Comparison of ENCODE assay signal across 34 cellular contexts in the genomic region with DNA sequence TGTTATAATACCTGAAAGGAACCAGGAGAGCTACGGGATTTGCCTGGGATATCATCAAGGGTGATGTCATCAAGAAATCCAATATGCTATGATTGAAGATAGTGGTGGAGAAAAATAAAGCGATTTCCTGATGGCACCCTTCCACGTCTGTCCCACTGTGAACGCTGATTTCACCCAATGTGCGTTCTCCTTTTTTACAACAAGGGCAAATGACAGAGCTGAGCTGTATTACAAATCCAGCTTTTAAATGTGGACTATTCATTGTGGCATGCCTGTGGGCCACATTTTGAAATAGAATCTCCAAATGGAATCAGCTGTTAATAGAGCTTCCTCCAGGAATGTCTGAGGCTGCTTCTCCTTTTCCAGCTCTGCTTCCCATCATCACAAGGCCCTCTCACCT. TPM values are rescaled to one million over a fixed set of nuclear protein-coding genes. Genes with fewer than 3 reads are reported as not detected.
"Had no signal": no experiment of that assay in that cellular context is flagged by ENCODE, and none has a peak within 500 bp of the region (broad histone marks: within the 10 kb centered on the region; RNA-seq: fewer than 3 reads in every experiment).

No MANE protein-coding gene starts in this region.

- H3K27ac ChIP-seq: adrenal gland, ascending aorta, coronary artery, dorsolateral prefrontal cortex, neural progenitor cell, sigmoid colon, upper lobe of right lung, VCaP had no signal

- H3K4me2 ChIP-seq: neural progenitor cell, smooth muscle cell had no signal

- DNase-seq: activated CD4-positive, alpha-beta T cell treated with anti-CD3 and anti-CD28 coated beads for 4 hours; activated CD4-positive, alpha-beta T cell treated with anti-CD3 and anti-CD28 coated beads, Interleukin-2, amount 50 U/mL, for 4 hours; activated CD8-positive, alpha-beta memory T cell treated with anti-CD3 and anti-CD28 coated beads for 24 hours; activated effector memory CD4-positive, alpha-beta T cell treated with anti-CD3 and anti-CD28 coated beads, Interleukin-2, amount 50 U/mL, for 16 hours; activated naive CD4-positive, alpha-beta T cell treated with anti-CD3 and anti-CD28 coated beads for 36 hours; activated naive CD8-positive, alpha-beta T cell treated with anti-CD3 and anti-CD28 coated beads for 36 hours; activated T-cell treated with anti-CD3 and anti-CD28 coated beads, Interleukin-2, amount 50 U/mL, for 1 hour; adrenal gland; dorsolateral prefrontal cortex; effector memory CD4-positive, alpha-beta T cell; head of caudate nucleus; hippocampal formation; immature natural killer cell; kidney; left colon; mammary epithelial cell; naive thymus-derived CD8-positive, alpha-beta T cell; sigmoid colon; stimulated activated CD4-positive, alpha-beta T cell treated with anti-CD3 and anti-CD28 coated beads, Interleukin-1b, Interleukin-23, amount 100 ng/mL, for 48 hours; stimulated activated CD4-positive, alpha-beta T cell treated with anti-CD3 and anti-CD28 coated beads, Interleukin-4, amount 100 ng/mL, for 4 hours; stimulated activated naive CD8-positive, alpha-beta T cell treated with anti-CD3 and anti-CD28 coated beads, Interleukin-15, amount 100 ng/mL, for 72 hours; substantia nigra; SW 1271; T-helper 9 cell; upper lobe of right lung had no signal

- H3K27me3 ChIP-seq: adrenal gland, ascending aorta, dorsolateral prefrontal cortex, neural progenitor cell, sigmoid colon, upper lobe of right lung had no signal

- H3K9me3 ChIP-seq: adrenal gland, ascending aorta, sigmoid colon, upper lobe of right lung had no signal

- H3K36me3 ChIP-seq: adrenal gland, ascending aorta, neural progenitor cell, sigmoid colon, upper lobe of right lung had no signal

- H3K9ac ChIP-seq: neural progenitor cell had no signal

- H3K4me3 ChIP-seq: adrenal gland, ascending aorta, coronary artery, dorsolateral prefrontal cortex, neural progenitor cell, sigmoid colon, smooth muscle cell, upper lobe of right lung had no signal

- H2AFZ ChIP-seq: neural progenitor cell had no signal

- H3K4me1 ChIP-seq: adrenal gland, ascending aorta, sigmoid colon, upper lobe of right lung had no signal

RNA-seq across cellular contexts. Expression of a gene that starts 23.3 kb away (rescaled TPM):
- total RNA-seq: activated naive CD4-positive, alpha-beta T cell treated with anti-CD3 and anti-CD28 coated beads for 36 hours; activated naive CD8-positive, alpha-beta T cell treated with anti-CD3 and anti-CD28 coated beads for 36 hours; activated T-helper 1 cell treated with anti-CD3 and anti-CD28 coated beads, Interleukin-12 subunit alpha, Interleukin-12 subunit beta, Interleukin-2, Interleukin-4 antibody, amounts not matched to agents 30 ng/mL and 10 ng/mL and 1 ng/mL, durations not matched to agents 14 hours and 24 hours and 36 hours; epithelial cell of proximal tubule; kidney; left colon; mammary epithelial cell; mesothelial cell of epicardium; naive thymus-derived CD8-positive, alpha-beta T cell; renal cortical epithelial cell; smooth muscle cell; upper lobe of right lung had no signal
- polyA plus RNA-seq: immature natural killer cell had no signal

RNA-seq across cellular contexts. Expression of a gene that starts 43.9 kb away (rescaled TPM):
- total RNA-seq: activated naive CD4-positive, alpha-beta T cell treated with anti-CD3 and anti-CD28 coated beads for 36 hours; activated naive CD8-positive, alpha-beta T cell treated with anti-CD3 and anti-CD28 coated beads for 36 hours; activated T-helper 1 cell treated with anti-CD3 and anti-CD28 coated beads, Interleukin-12 subunit alpha, Interleukin-12 subunit beta, Interleukin-2, Interleukin-4 antibody, amounts not matched to agents 30 ng/mL and 10 ng/mL and 1 ng/mL, durations not matched to agents 14 hours and 24 hours and 36 hours; epithelial cell of proximal tubule; mammary epithelial cell; mesothelial cell of epicardium; naive thymus-derived CD8-positive, alpha-beta T cell; renal cortical epithelial cell; smooth muscle cell had no signal
- polyA plus RNA-seq: immature natural killer cell; mammary epithelial cell; naive thymus-derived CD8-positive, alpha-beta T cell had no signal
